ENCODE assay signal across 8 cellular contexts in genomic region chr1:156608036-156608674, GRCh38. TPM values are rescaled to one million over a fixed set of nuclear protein-coding genes. Genes with fewer than 3 reads are reported as not detected.
A peak's percentile ranks its signal among the peaks of the same experiment; 100 is the strongest.
DNase-seq lines count a peak whose midpoint lies in the region; ATAC-seq and TF ChIP-seq lines count a peak whose summit lies in the region.

No MANE protein-coding gene starts in this region.

- ATAC-seq in CD4-positive, CD25-positive, alpha-beta regulatory T cell (ENCODE audit: low read depth in 2 of 2) = peak; percentile 93 to 94
- ATAC-seq in GM21367 (IDR thresholded peaks at IDR 0.05; ENCODE audit: unreplicated experiment) (peak; percentile 51), psoas muscle (peak; percentile 98 to 100 (median 99)), GM21423 (IDR thresholded peaks at IDR 0.05; ENCODE audit: unreplicated experiment) (no peak)
- ATAC-seq in activated naive CD8-positive, alpha-beta T cell treated with anti-CD3 and anti-CD28 coated beads, Interleukin-2, amount 10 ng/mL, durations not matched to agents 7 days and 5 days (ENCODE audit: low read depth) = peak; percentile 93

- no peaks in the 10 kb centered on the region for H3K9me3 Mint-ChIP-seq in CD4-positive, CD25-positive, alpha-beta regulatory T cell
- H3K9me3 Mint-ChIP-seq in activated naive CD8-positive, alpha-beta T cell treated with anti-CD3 and anti-CD28 coated beads, Interleukin-2, amount 10 ng/mL, durations not matched to agents 7 days and 5 days = no peaks in the 10 kb centered on the region

- peaks cover 44% of the 10 kb centered on the region for H3K27me3 Mint-ChIP-seq in CD4-positive, CD25-positive, alpha-beta regulatory T cell
- H3K27me3 Mint-ChIP-seq in activated naive CD8-positive, alpha-beta T cell treated with anti-CD3 and anti-CD28 coated beads, Interleukin-2, amount 10 ng/mL, durations not matched to agents 7 days and 5 days = peaks cover 18% of the 10 kb centered on the region

- no peaks in the 10 kb centered on the region for H3K9me3 ChIP-seq in CD4-positive, CD25-positive, alpha-beta regulatory T cell (ENCODE audit: control insufficient read depth in 2 of 2, low read length in 2 of 2)
- H3K9me3 ChIP-seq in SJCRH30 (replicated peaks) = no peaks in the 10 kb centered on the region
- no peaks in the 10 kb centered on the region for H3K9me3 ChIP-seq in psoas muscle

- no peaks in the 10 kb centered on the region for H3K36me3 ChIP-seq in CD4-positive, CD25-positive, alpha-beta regulatory T cell (ENCODE audit: control insufficient read depth, insufficient read depth, low read length)
- no peaks in the 10 kb centered on the region for H3K36me3 ChIP-seq in SJCRH30
- no peaks in the 10 kb centered on the region for H3K36me3 ChIP-seq in psoas muscle (ENCODE audit: insufficient read depth in 1 of 2, low read depth in 1 of 2)

- POLR2A ChIA-PET in activated naive CD8-positive, alpha-beta T cell treated with anti-CD3 and anti-CD28 coated beads, Interleukin-2, amount 10 ng/mL, durations not matched to agents 7 days and 5 days (lab: Charles Lee) = interaction anchor here (1.1 to 1.8 kb wide), 2 partner anchors 17 to 22 kb away, joined by 3 to 8 read pairs; partner anchors contain the start of gene NAXE

- H3K27ac Mint-ChIP-seq in CD4-positive, CD25-positive, alpha-beta regulatory T cell = no peak overlapping the region
- H3K27ac Mint-ChIP-seq in activated naive CD8-positive, alpha-beta T cell treated with anti-CD3 and anti-CD28 coated beads, Interleukin-2, amount 10 ng/mL, durations not matched to agents 7 days and 5 days = peak overlapping the region; percentile 9

- 27 to 32% (median 30%) methylated on average over 7 of the region's 7 CpGs for WGBS in psoas muscle, 3 donors

- peak overlapping the region in 1 of 4 donors; percentile 13 for H3K4me3 Mint-ChIP-seq in CD4-positive, CD25-positive, alpha-beta regulatory T cell
- no peak overlapping the region for H3K4me3 Mint-ChIP-seq in activated naive CD8-positive, alpha-beta T cell treated with anti-CD3 and anti-CD28 coated beads, Interleukin-2, amount 10 ng/mL, durations not matched to agents 7 days and 5 days

- peak; percentile 76 for TF ChIP-seq CTCF in NB4 (IDR thresholded peaks at IDR 0.05; ENCODE audit: low read depth, low read length)
- TF ChIP-seq CTCF in psoas muscle (IDR thresholded peaks at IDR 0.05) = peak; percentile 81

- no peak overlapping the region for H3K4me3 ChIP-seq in CD4-positive, CD25-positive, alpha-beta regulatory T cell (ENCODE audit: low read depth, low read length)
- no peak overlapping the region for H3K4me3 ChIP-seq in NB4 (ENCODE audit: low read depth, low read length)
- no peak overlapping the region for H3K4me3 ChIP-seq in SJCRH30
- H3K4me3 ChIP-seq in psoas muscle = no peak overlapping the region

- no peaks in the 10 kb centered on the region for H3K36me3 Mint-ChIP-seq in CD4-positive, CD25-positive, alpha-beta regulatory T cell
- H3K36me3 Mint-ChIP-seq in activated naive CD8-positive, alpha-beta T cell treated with anti-CD3 and anti-CD28 coated beads, Interleukin-2, amount 10 ng/mL, durations not matched to agents 7 days and 5 days = no peaks in the 10 kb centered on the region

- H3K27me3 ChIP-seq in CD4-positive, CD25-positive, alpha-beta regulatory T cell (ENCODE audit: control insufficient read depth, insufficient read depth, low read length) = no peaks in the 10 kb centered on the region
- no peaks in the 10 kb centered on the region for H3K27me3 ChIP-seq in SJCRH30
- H3K27me3 ChIP-seq in psoas muscle (ENCODE audit: insufficient read depth in 3 of 3, low read length in 2 of 3) = no peaks in the 10 kb centered on the region

- H3K4me1 ChIP-seq in CD4-positive, CD25-positive, alpha-beta regulatory T cell (ENCODE audit: control insufficient read depth, insufficient read depth, low read length, poor library complexity, severe bottlenecking) = peaks cover under 1% of the 10 kb centered on the region
- H3K4me1 ChIP-seq in SJCRH30 = no peaks in the 10 kb centered on the region; the same call in none of the 2 replicates
- no peaks in the 10 kb centered on the region for H3K4me1 ChIP-seq in psoas muscle

- intact Hi-C loops in head of caudate nucleus (cut with DNase I) (loop anchor here (10.0 kb wide), 1 partner anchor 223 kb away; no protein-coding TSS in a partner anchor), psoas muscle (cut with DNase I) (loop anchor here in 1 of 2 donors (2.0 to 5.0 kb wide), 2 partner anchors 151 to 221 kb away; no protein-coding TSS in a partner anchor)

- no peak for TF ChIP-seq POLR2A in NB4 (IDR thresholded peaks at IDR 0.05; ENCODE audit: extremely low read depth, insufficient read length)

- H3K27ac ChIP-seq in CD4-positive, CD25-positive, alpha-beta regulatory T cell (ENCODE audit: insufficient read depth, low read length, poor library complexity, severe bottlenecking) = no peak overlapping the region
- H3K27ac ChIP-seq in SJCRH30 (no peak overlapping the region), psoas muscle (no peak overlapping the region)

- peaks cover 2 to 9% (median 9%) of the 10 kb centered on the region in 4 donors for H3K4me1 Mint-ChIP-seq in CD4-positive, CD25-positive, alpha-beta regulatory T cell
- H3K4me1 Mint-ChIP-seq in activated naive CD8-positive, alpha-beta T cell treated with anti-CD3 and anti-CD28 coated beads, Interleukin-2, amount 10 ng/mL, durations not matched to agents 7 days and 5 days = peaks cover 6% of the 10 kb centered on the region

- DNase-seq in CD4-positive, CD25-positive, alpha-beta regulatory T cell = peak; percentile 53 to 86 (median 77)
- DNase-seq in NB4 (ENCODE audit: low read depth) (peak; percentile 82), SJCRH30 (peak; percentile 47 to 78), head of caudate nucleus (peak in 37 of 42 donors; percentile 39 to 87 (median 73)), psoas muscle (no peak)
- DNase-seq in activated naive CD8-positive, alpha-beta T cell treated with anti-CD3 and anti-CD28 coated beads, Interleukin-2, amount 10 ng/mL, durations not matched to agents 7 days and 5 days = peak; percentile 45

RNA-seq across cellular contexts. Expression of gene GPATCH4, which starts 6.9 kb away (rescaled TPM):
- 27.5 TPM for total RNA-seq in CD4-positive, CD25-positive, alpha-beta regulatory T cell
- 10 to 100 TPM; 20.2 to 34.6 (median 27.6) TPM for polyA plus RNA-seq in CD4-positive, CD25-positive, alpha-beta regulatory T cell
- total RNA-seq in SJCRH30 (2014; rRNA removed; shearing (Covaris generic)) = 22.8 and 25.1 TPM in 2 replicates
- total RNA-seq in activated naive CD8-positive, alpha-beta T cell treated with anti-CD3 and anti-CD28 coated beads, Interleukin-2, amount 10 ng/mL, durations not matched to agents 7 days and 5 days = 10 to 100 TPM; 29.7 to 31.1 TPM
- total RNA-seq in psoas muscle = 10 to 100 TPM; 30.6 to 77.5 (median 69.6) TPM
- polyA plus RNA-seq in psoas muscle = 100 to 1,000 TPM in 2 of 3 donors, 10 to 100 TPM in 1; 55.0 to 110 (median 103) TPM

RNA-seq across cellular contexts. Expression of gene HAPLN2, which starts 11.1 kb away (rescaled TPM):
- not detected for total RNA-seq in CD4-positive, CD25-positive, alpha-beta regulatory T cell
- not detected for polyA plus RNA-seq in CD4-positive, CD25-positive, alpha-beta regulatory T cell
- 0.20 and 0.23 TPM in 2 replicates for total RNA-seq in SJCRH30 (2014; rRNA removed; shearing (Covaris generic))
- total RNA-seq in activated naive CD8-positive, alpha-beta T cell treated with anti-CD3 and anti-CD28 coated beads, Interleukin-2, amount 10 ng/mL, durations not matched to agents 7 days and 5 days = under 1 TPM in 1 of 2 experiments, not detected in 1; 0.17 TPM
- total RNA-seq in psoas muscle = 1 to 10 TPM in 1 of 4 donors, under 1 TPM in 3; 0.28 to 2.2 (median 0.58) TPM
- under 1 TPM; 0.56 to 0.79 (median 0.61) TPM for polyA plus RNA-seq in psoas muscle

RNA-seq across cellular contexts. Expression of gene NAXE, which starts 16.6 kb away (rescaled TPM):
- total RNA-seq in CD4-positive, CD25-positive, alpha-beta regulatory T cell = 29.2 TPM
- 100 to 1,000 TPM in 1 of 4 donors, 10 to 100 TPM in 3; 87.3 to 102 (median 92.2) TPM for polyA plus RNA-seq in CD4-positive, CD25-positive, alpha-beta regulatory T cell
- total RNA-seq in SJCRH30 (2014; rRNA removed; shearing (Covaris generic)) = 29.7 and 30.1 TPM in 2 replicates
- 10 to 100 TPM; 53.8 TPM for total RNA-seq in activated naive CD8-positive, alpha-beta T cell treated with anti-CD3 and anti-CD28 coated beads, Interleukin-2, amount 10 ng/mL, durations not matched to agents 7 days and 5 days
- 10 to 100 TPM; 44.3 to 77.5 (median 70.8) TPM for total RNA-seq in psoas muscle
- 10 to 100 TPM; 62.6 to 74.4 (median 67.5) TPM for polyA plus RNA-seq in psoas muscle

RNA-seq across cellular contexts. Expression of gene TTC24, which starts 28.6 kb away (rescaled TPM):
- total RNA-seq in CD4-positive, CD25-positive, alpha-beta regulatory T cell = 2.3 TPM
- polyA plus RNA-seq in CD4-positive, CD25-positive, alpha-beta regulatory T cell = under 1 TPM in 3 of 4 donors, not detected in 1; 0.34 to 0.65 (median 0.35) TPM
- not detected in 2 replicates for total RNA-seq in SJCRH30 (2014; rRNA removed; shearing (Covaris generic))
- total RNA-seq in activated naive CD8-positive, alpha-beta T cell treated with anti-CD3 and anti-CD28 coated beads, Interleukin-2, amount 10 ng/mL, durations not matched to agents 7 days and 5 days = 10 to 100 TPM; 22.7 to 24.1 TPM
- total RNA-seq in psoas muscle = under 1 TPM in 1 of 4 donors, not detected in 3; 0.69 TPM
- under 1 TPM in 2 of 3 donors, not detected in 1; 0.12 to 0.13 TPM for polyA plus RNA-seq in psoas muscle

RNA-seq across cellular contexts. Expression of gene BCAN, which starts 33.8 kb away (rescaled TPM):
- total RNA-seq in CD4-positive, CD25-positive, alpha-beta regulatory T cell = not detected
- polyA plus RNA-seq in CD4-positive, CD25-positive, alpha-beta regulatory T cell = not detected
- total RNA-seq in SJCRH30 (2014; rRNA removed; shearing (Covaris generic)) = 0.05 TPM in 1 of 2 replicates, not detected in the other
- not detected for total RNA-seq in activated naive CD8-positive, alpha-beta T cell treated with anti-CD3 and anti-CD28 coated beads, Interleukin-2, amount 10 ng/mL, durations not matched to agents 7 days and 5 days
- total RNA-seq in psoas muscle = under 1 TPM in 2 of 4 donors, not detected in 2; 0.27 to 0.36 TPM
- under 1 TPM in 2 of 3 donors, not detected in 1; 0.06 to 0.08 TPM for polyA plus RNA-seq in psoas muscle

Comparison
In these comparisons a context has a peak if more than half of its experiments do, and no peak if none do; other contexts are left out.
1. DNase-seq: peak in CD4-positive, CD25-positive, alpha-beta regulatory T cell (3 of 3), NB4 (single experiment), SJCRH30 (2 of 2), activated naive CD8-positive, alpha-beta T cell treated with anti-CD3 and anti-CD28 coated beads, Interleukin-2, amount 10 ng/mL, durations not matched to agents 7 days and 5 days (single experiment) and head of caudate nucleus (37 of 42); none in psoas muscle (0 of 2).